ENCODE assay signal across 8 cellular contexts in the genomic region with DNA sequence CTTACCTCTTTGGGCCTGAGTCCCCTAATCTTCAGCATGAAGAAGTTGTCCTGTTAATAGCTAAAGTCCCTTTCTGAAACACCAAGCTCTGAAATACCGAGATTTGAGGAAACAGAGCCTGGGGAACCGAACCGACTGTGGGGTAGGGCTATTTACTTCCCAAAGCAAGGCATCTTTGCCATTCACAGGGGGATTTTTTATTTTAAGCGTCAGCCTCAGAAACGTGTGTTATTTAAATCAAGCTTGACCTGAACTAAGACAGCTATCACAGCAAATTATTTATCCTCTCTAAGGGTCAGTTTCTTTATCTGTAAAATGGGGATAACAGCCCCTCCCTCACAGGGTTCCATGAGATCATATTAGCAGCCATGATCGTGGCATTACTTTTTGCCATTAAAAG. TPM values are rescaled to one million over a fixed set of nuclear protein-coding genes. Genes with fewer than 3 reads are reported as not detected.
DNase-seq lines count a peak whose midpoint lies in the region; ATAC-seq, FAIRE-seq and TF ChIP-seq lines count a peak whose summit lies in the region.

No MANE protein-coding gene starts in this region.

- H3K27me3 Mint-ChIP-seq in activated naive CD4-positive, alpha-beta T cell treated with anti-CD3 and anti-CD28 coated beads, Interleukin-2, amount 10 ng/mL, durations not matched to agents 7 days and 5 days, result peaks cover 16% of the 10 kb centered on the region

- ATAC-seq in K562 (no peak), lower lobe of right lung (no peak), GM18502 (IDR thresholded peaks at IDR 0.05; ENCODE audit: poor library complexity, unreplicated experiment) (no peak)

- H3K36me3 ChIP-seq in K562 (ENCODE audit: control insufficient read depth, insufficient read depth, low read length) (peaks cover 17% of the 10 kb centered on the region; the same call in 2 of the 3 replicates), lower lobe of right lung (no peaks in the 10 kb centered on the region), transverse colon (no peaks in the 10 kb centered on the region)

- H3K27me3 ChIP-seq in K562 (ENCODE audit: control insufficient read depth in 2 of 2, insufficient read depth in 2 of 2, low read length in 2 of 2) (no peaks in the 10 kb centered on the region), lower lobe of right lung (ENCODE audit: low read depth) (no peaks in the 10 kb centered on the region), transverse colon (no peaks in the 10 kb centered on the region)

- H4K20me1 ChIP-seq in K562 (replicated peaks; ENCODE audit: control insufficient read depth, insufficient read depth, low read length), result 0 out of 2 replicates have a peak, but pooled peaks cover 10% of the 10 kb centered on the region

- H3K27ac ChIP-seq in K562 (ENCODE audit: extremely low read depth, low read depth, low read length) (peak overlapping the region; percentile 93; the same call in 2 of the 3 replicates), lower lobe of right lung (peak overlapping the region; percentile 95), transverse colon (peak overlapping the region; percentile 98 to 99 (median 98))

- peak overlapping the region; percentile 91 for H2AFZ ChIP-seq in K562 (ENCODE audit: low read depth, low read length)

- H3K4me1 Mint-ChIP-seq in activated naive CD4-positive, alpha-beta T cell treated with anti-CD3 and anti-CD28 coated beads, Interleukin-2, amount 10 ng/mL, durations not matched to agents 7 days and 5 days, result peaks cover 33% of the 10 kb centered on the region

- WGBS in K562 (ENCODE audit: insufficient coverage, low coverage, missing lambda C conversion rate), result 31% methylated on average over 6 of the region's 6 CpGs
- 43% methylated on average over 6 of the region's 6 CpGs for WGBS in transverse colon (ENCODE audit: low coverage in 1 of 2), 2 donors

- peak overlapping the region; percentile 89 for H3K4me3 ChIP-seq in K562
- H3K4me3 ChIP-seq in lower lobe of right lung, result peak overlapping the region; percentile 82
- H3K4me3 ChIP-seq in transverse colon, result peak overlapping the region in 3 of 4 donors; percentile 71 to 87 (median 85)

- H3K36me3 Mint-ChIP-seq in activated naive CD4-positive, alpha-beta T cell treated with anti-CD3 and anti-CD28 coated beads, Interleukin-2, amount 10 ng/mL, durations not matched to agents 7 days and 5 days, result no peaks in the 10 kb centered on the region

- peaks cover 39% of the 10 kb centered on the region for H3K79me2 ChIP-seq in K562 (ENCODE audit: control insufficient read depth, insufficient read depth, low read length)

- peak overlapping the region; percentile 87 to 89; a peak in 3 of 4 replicates for H3K9ac ChIP-seq in K562 (ENCODE audit: insufficient read depth in 1 of 2, low read depth in 2 of 2, low read length in 2 of 2)

- H3K9me3 ChIP-seq in K562 (replicated peaks; ENCODE audit: control insufficient read depth, insufficient read depth, low read depth, low read length) (no peaks in the 10 kb centered on the region), lower lobe of right lung (no peaks in the 10 kb centered on the region), transverse colon (no peaks in the 10 kb centered on the region)

- peak overlapping the region; percentile 93 for H3K4me2 ChIP-seq in K562 (ENCODE audit: insufficient read depth, low read length)

- TF ChIP-seq EP300 in K562 (IDR thresholded peaks at IDR 0.05; ENCODE audit: low read length) (no peak), transverse colon (IDR thresholded peaks at IDR 0.05; ENCODE audit: low read depth) (no peak)

- intact Hi-C loops in K562 (cut with micrococcal nuclease) (loop anchor here (5.0 kb wide), 2 partner anchors 70 to 170 kb away; a partner anchor contains a TSS), lower lobe of right lung (cut with DNase I) (no loop called here), transverse colon (cut with DNase I; ENCODE audit: low total_unique reads) (loop anchor here (5.0 kb wide), 1 partner anchor 125 kb away; a partner anchor contains a TSS)

- CTCF ChIA-PET in activated naive CD4-positive, alpha-beta T cell treated with anti-CD3 and anti-CD28 coated beads, Interleukin-2, amount 10 ng/mL, durations not matched to agents 7 days and 5 days (lab: Charles Lee), result interaction anchor here (1.0 to 1.4 kb wide), 2 partner anchors 68 to 98 kb away, joined by 3 to 6 read pairs; no protein-coding TSS in a partner anchor
- CTCF ChIA-PET in K562 (lab: Yijun Ruan, JAX; ENCODE audit: low intra/inter-chr PET ratio), result no interaction called here

- in situ Hi-C loops in K562 (cut with MboI) (no loop called here), transverse colon (cut with MboI; ENCODE audit: low pct_ligation_motif_present in 1 of 4, low pct_unique_long_range_greater_than_20kb in 1 of 4, low sequenced_read_pairs in 3 of 4) (no loop called here)

- no peak for TF ChIP-seq POLR2A in K562 (conservative IDR thresholded peaks at IDR 0.05)
- no peak for TF ChIP-seq POLR2A in transverse colon (IDR thresholded peaks at IDR 0.05)

- no peak for TF ChIP-seq RAD21 in K562 (CRISPR knock-in tag; conservative IDR thresholded peaks at IDR 0.05 in 1 of 2, IDR thresholded peaks at IDR 0.05 in 1 of 2)

- peak overlapping the region; percentile 89 for H3K4me3 Mint-ChIP-seq in activated naive CD4-positive, alpha-beta T cell treated with anti-CD3 and anti-CD28 coated beads, Interleukin-2, amount 10 ng/mL, durations not matched to agents 7 days and 5 days

- TF ChIP-seq CTCF in K562 (IDR thresholded peaks at IDR 0.05 in 2 of 3, conservative IDR thresholded peaks at IDR 0.05 in 1 of 3; ENCODE audit: insufficient read depth in 2 of 3, low read depth in 1 of 3, low read length in 3 of 3) (no peak), lower lobe of right lung (IDR thresholded peaks at IDR 0.05) (no peak), transverse colon (IDR thresholded peaks at IDR 0.05) (no peak)

- FAIRE-seq in K562 (lab: Jason Lieb, UNC), result no peak

- no peak for DNase-seq in activated naive CD4-positive, alpha-beta T cell treated with anti-CD3 and anti-CD28 coated beads, Interleukin-2, amount 10 ng/mL, durations not matched to agents 7 days and 5 days
- no peak for DNase-seq in activated naive CD4-positive, alpha-beta T cell treated with Interleukin-2 at 50 U/mL for 16 hours
- DNase-seq in K562 (ENCODE audit: extremely low read depth in 1 of 4, low spot score in 3 of 4) (no peak), lower lobe of right lung (no peak), transverse colon (no peak), NCI-H2196 (lab: John Stamatoyannopoulos, UW; ENCODE audit: unreplicated experiment) (no peak)
- DNase-seq in stimulated activated CD4-positive, alpha-beta T cell treated with anti-CD3 and anti-CD28 coated beads, Interleukin-1b, Interleukin-23, amount 100 ng/mL, for 48 hours, result no peak

- no peaks in the 10 kb centered on the region for H3K9me3 Mint-ChIP-seq in activated naive CD4-positive, alpha-beta T cell treated with anti-CD3 and anti-CD28 coated beads, Interleukin-2, amount 10 ng/mL, durations not matched to agents 7 days and 5 days

- POLR2A ChIA-PET in K562 (lab: Yijun Ruan, JAX), result interaction anchor here (0.6 to 1.1 kb wide), 4 partner anchors 19 to 86 kb away, joined by 3 to 4 read pairs (median 4); no protein-coding TSS in a partner anchor

- no peak overlapping the region for H3K27ac Mint-ChIP-seq in activated naive CD4-positive, alpha-beta T cell treated with anti-CD3 and anti-CD28 coated beads, Interleukin-2, amount 10 ng/mL, durations not matched to agents 7 days and 5 days

- BruUV-seq in K562 (replicated peaks; lab: Mats Ljungman, UMichigan), result TSS peak; percentile 92

- H3K4me1 ChIP-seq in K562 (replicated peaks in 1 of 2; ENCODE audit: control insufficient read depth in 2 of 2, insufficient read depth in 2 of 2, low read length in 2 of 2), result peaks cover 21 to 24% of the 10 kb centered on the region in 2 experiments
- H3K4me1 ChIP-seq in lower lobe of right lung, result peaks cover 35% of the 10 kb centered on the region
- peaks cover 7 to 60% (median 37%) of the 10 kb centered on the region in 4 donors for H3K4me1 ChIP-seq in transverse colon

- H3K9me1 ChIP-seq in K562 (ENCODE audit: control insufficient read depth, insufficient read depth, low read length), result no peaks in the 10 kb centered on the region

TF ChIP-seq in K562, 482 proteins besides CTCF, POLR2A, EP300 and RAD21 (continues in another document):
- TF ChIP-seq, protein P1, sequence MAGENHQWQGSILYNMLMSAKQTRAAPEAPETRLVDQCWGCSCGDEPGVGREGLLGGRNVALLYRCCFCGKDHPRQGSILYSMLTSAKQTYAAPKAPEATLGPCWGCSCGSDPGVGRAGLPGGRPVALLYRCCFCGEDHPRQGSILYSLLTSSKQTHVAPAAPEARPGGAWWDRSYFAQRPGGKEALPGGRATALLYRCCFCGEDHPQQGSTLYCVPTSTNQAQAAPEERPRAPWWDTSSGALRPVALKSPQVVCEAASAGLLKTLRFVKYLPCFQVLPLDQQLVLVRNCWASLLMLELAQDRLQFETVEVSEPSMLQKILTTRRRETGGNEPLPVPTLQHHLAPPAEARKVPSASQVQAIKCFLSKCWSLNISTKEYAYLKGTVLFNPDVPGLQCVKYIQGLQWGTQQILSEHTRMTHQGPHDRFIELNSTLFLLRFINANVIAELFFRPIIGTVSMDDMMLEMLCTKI (IDR thresholded peaks at IDR 0.05; ENCODE audit: partially characterized antibody), result no peak
- TF ChIP-seq NR2C1 (IDR thresholded peaks at IDR 0.05), result peak; percentile 39; the same call in 1 of the 2 replicates
- TF ChIP-seq NR2C1 (tag; IDR thresholded peaks at IDR 0.05), result no peak

RNA-seq across cellular contexts. Expression of a gene that starts 1.2 kb away (rescaled TPM):
- total RNA-seq in K562 (2011; cell fraction: chromatin; rRNA removed; ENCODE audit: low replicate concordance), result 275 and 365 TPM in 2 replicates
- total RNA-seq in K562 (2011; cell fraction: nucleolus; rRNA removed), result 109 and 134 TPM in 2 replicates
- total RNA-seq in K562 (2011; cell fraction: nucleoplasm; rRNA removed), result 215 and 268 TPM in 2 replicates
- total RNA-seq in K562 (2014; rRNA removed) (118 and 123 TPM in 2 replicates), K562 (2014; rRNA removed; fragmentation: Illumina TruSeq; extraction: Trizol) (154 and 166 TPM in 2 replicates), K562 (2015; rRNA removed; fragmentation: Illumina TruSeq; extraction: Trizol) (141 and 147 TPM in 2 replicates), K562 (2021) (206 TPM in 2 replicates), lower lobe of right lung (307 TPM), transverse colon (100 to 1,000 TPM in 3 of 4 donors, 10 to 100 TPM in 1; 68.1 to 153 (median 128) TPM)
- polyA plus RNA-seq in K562 (2011; rRNA removed) (265 and 280 TPM in 2 replicates), K562 (2014; fragmentation: Illumina TruSeq; extraction: Trizol) (142 and 159 TPM in 2 replicates), K562 (2014; fragmentation: Nextera tagmentation; extraction: Ambion mirVana) (10 to 100 TPM; 55.2 to 68.6 TPM), K562 (2014; rRNA removed) (125 and 150 TPM in 2 replicates)
- polyA plus RNA-seq in K562 (2011; cell fraction: cytosol; rRNA removed), result 140 and 201 TPM in 2 replicates
- 132 and 151 TPM in 2 replicates for polyA plus RNA-seq in K562 (2011; cell fraction: nucleus; rRNA removed)
- 106 and 126 TPM in 2 replicates for polyA plus RNA-seq in K562 (2012)
- polyA minus RNA-seq in K562 (2011; rRNA and poly(A)+ RNA removed), result 667 and 775 TPM in 2 replicates
- polyA minus RNA-seq in K562 (2011; cell fraction: cytosol; rRNA and poly(A)+ RNA removed), result 210 and 245 TPM in 2 replicates
- 85.0 and 160 TPM in 2 replicates for polyA minus RNA-seq in K562 (2011; cell fraction: nucleus; rRNA and poly(A)+ RNA removed)
